ENCODE assay signal across 1 cellular context in the genomic region with DNA sequence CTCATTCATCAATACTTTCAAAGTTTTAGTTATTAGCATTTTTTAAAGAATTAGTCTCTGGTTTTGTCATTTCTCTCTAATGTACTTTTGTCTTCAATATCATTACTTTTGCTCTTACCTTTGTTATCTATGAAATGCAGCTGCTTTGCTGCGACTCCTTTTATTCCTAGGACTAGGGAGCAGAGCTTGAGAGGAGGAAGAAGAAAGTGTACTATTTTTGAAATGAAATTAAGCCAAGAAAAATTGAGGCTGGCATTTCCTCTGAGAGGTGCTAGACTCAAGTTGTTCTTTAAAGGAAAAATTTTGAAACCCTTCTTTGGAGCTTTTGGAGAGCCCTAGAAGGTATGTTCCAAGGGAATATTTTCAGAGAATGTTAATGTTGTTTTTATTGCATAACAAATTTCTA.
A peak's percentile ranks its signal among the peaks of the same experiment; 100 is the strongest.
TF ChIP-seq lines count a peak whose summit lies in the region.

No MANE protein-coding gene starts in this region.

TF ChIP-seq in K562, 482 proteins besides CTCF, POLR2A, EP300 and RAD21 (continued from another document):
- TF ChIP-seq, protein P1, sequence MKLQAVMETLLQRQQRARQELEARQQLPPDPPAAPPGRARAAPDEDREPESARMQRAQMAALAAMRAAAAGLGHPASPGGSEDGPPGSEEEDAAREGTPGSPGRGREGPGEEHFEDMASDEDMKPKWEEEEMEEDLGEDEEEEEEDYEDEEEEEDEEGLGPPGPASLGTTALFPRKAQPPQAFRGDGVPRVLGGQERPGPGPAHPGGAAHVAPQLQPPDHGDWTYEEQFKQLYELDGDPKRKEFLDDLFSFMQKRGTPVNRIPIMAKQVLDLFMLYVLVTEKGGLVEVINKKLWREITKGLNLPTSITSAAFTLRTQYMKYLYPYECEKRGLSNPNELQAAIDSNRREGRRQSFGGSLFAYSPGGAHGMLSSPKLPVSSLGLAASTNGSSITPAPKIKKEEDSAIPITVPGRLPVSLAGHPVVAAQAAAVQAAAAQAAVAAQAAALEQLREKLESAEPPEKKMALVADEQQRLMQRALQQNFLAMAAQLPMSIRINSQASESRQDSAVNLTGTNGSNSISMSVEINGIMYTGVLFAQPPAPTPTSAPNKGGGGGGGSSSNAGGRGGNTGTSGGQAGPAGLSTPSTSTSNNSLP (IDR thresholded peaks at IDR 0.05; ENCODE audit: borderline replicate concordance, low read depth, low read length) = peak; percentile 34; the same call in 1 of the 2 replicates
- TF ChIP-seq, protein P2, sequence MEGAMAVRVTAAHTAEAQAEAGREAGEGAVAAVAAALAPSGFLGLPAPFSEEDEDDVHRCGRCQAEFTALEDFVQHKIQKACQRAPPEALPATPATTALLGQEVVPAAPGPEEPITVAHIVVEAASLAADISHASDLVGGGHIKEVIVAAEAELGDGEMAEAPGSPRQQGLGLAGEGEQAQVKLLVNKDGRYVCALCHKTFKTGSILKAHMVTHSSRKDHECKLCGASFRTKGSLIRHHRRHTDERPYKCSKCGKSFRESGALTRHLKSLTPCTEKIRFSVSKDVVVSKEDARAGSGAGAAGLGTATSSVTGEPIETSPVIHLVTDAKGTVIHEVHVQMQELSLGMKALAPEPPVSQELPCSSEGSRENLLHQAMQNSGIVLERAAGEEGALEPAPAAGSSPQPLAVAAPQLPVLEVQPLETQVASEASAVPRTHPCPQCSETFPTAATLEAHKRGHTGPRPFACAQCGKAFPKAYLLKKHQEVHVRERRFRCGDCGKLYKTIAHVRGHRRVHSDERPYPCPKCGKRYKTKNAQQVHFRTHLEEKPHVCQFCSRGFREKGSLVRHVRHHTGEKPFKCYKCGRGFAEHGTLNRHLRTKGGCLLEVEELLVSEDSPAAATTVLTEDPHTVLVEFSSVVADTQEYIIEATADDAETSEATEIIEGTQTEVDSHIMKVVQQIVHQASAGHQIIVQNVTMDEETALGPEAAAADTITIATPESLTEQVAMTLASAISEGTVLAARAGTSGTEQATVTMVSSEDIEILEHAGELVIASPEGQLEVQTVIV (CRISPR knock-in tag; IDR thresholded peaks at IDR 0.05; ENCODE audit: borderline replicate concordance) = no peak
- TF ChIP-seq ARID1B (IDR thresholded peaks at IDR 0.05) (peak; percentile 87), EP400 (IDR thresholded peaks at IDR 0.05) (0 out of 2 replicates have a peak, but pooled peaks have one; percentile 17), ARHGAP35 (IDR thresholded peaks at IDR 0.05; ENCODE audit: partially characterized antibody) (no peak), TRIM24 (IDR thresholded peaks at IDR 0.05) (peak; percentile 75 to 84), DPF2 (IDR thresholded peaks at IDR 0.05) (peak; percentile 76), CBFA2T2 (conservative IDR thresholded peaks at IDR 0.05) (peak; percentile 56), NCOR1 (IDR thresholded peaks at IDR 0.05) (peak; percentile 62), RCOR1 (IDR thresholded peaks at IDR 0.05; ENCODE audit: borderline replicate concordance in 1 of 2, low read depth in 2 of 2, low read length in 2 of 2) (no peak), CBX3 (IDR thresholded peaks at IDR 0.05; ENCODE audit: borderline replicate concordance in 1 of 2, low read length in 2 of 2) (peak in 1 of 2 experiments; percentile 89; a peak in 2 of 3 replicates), TAL1 (IDR thresholded peaks at IDR 0.05) (peak; percentile 77), SREBF1 (IDR thresholded peaks at IDR 0.05; ENCODE audit: borderline replicate concordance, low read depth, low read length) (no peak), SRSF1 (IDR thresholded peaks at IDR 0.05; ENCODE audit: low read depth, low read length) (no peak), LEF1 (IDR thresholded peaks at IDR 0.05) (0 out of 2 replicates have a peak, but pooled peaks have one; percentile 30), GATA2 (CRISPR knock-in tag; IDR thresholded peaks at IDR 0.05) (peak; percentile 42; the same call in 1 of the 2 replicates), GTF2E2 (tag; IDR thresholded peaks at IDR 0.05) (no peak), MTA2 (IDR thresholded peaks at IDR 0.05; ENCODE audit: low read depth) (peak; percentile 65), ZNF79 (CRISPR knock-in tag; IDR thresholded peaks at IDR 0.05; ENCODE audit: low read depth) (no peak), TCF3 (CRISPR knock-in tag; IDR thresholded peaks at IDR 0.05) (peak; percentile 83), SAP30 (IDR thresholded peaks at IDR 0.05; ENCODE audit: borderline replicate concordance, insufficient read depth, low read depth, low read length, poor library complexity, severe bottlenecking) (no peak), XRCC5 (IDR thresholded peaks at IDR 0.05; ENCODE audit: low read depth, low read length) (no peak), CBFA2T3 (IDR thresholded peaks at IDR 0.05) (peak; percentile 81), SMARCC2 (IDR thresholded peaks at IDR 0.05; ENCODE audit: low read depth) (0 out of 2 replicates have a peak, but pooled peaks have one; percentile 35), SOX6 (IDR thresholded peaks at IDR 0.05) (peak; percentile 52)
- TF ChIP-seq, protein P3, sequence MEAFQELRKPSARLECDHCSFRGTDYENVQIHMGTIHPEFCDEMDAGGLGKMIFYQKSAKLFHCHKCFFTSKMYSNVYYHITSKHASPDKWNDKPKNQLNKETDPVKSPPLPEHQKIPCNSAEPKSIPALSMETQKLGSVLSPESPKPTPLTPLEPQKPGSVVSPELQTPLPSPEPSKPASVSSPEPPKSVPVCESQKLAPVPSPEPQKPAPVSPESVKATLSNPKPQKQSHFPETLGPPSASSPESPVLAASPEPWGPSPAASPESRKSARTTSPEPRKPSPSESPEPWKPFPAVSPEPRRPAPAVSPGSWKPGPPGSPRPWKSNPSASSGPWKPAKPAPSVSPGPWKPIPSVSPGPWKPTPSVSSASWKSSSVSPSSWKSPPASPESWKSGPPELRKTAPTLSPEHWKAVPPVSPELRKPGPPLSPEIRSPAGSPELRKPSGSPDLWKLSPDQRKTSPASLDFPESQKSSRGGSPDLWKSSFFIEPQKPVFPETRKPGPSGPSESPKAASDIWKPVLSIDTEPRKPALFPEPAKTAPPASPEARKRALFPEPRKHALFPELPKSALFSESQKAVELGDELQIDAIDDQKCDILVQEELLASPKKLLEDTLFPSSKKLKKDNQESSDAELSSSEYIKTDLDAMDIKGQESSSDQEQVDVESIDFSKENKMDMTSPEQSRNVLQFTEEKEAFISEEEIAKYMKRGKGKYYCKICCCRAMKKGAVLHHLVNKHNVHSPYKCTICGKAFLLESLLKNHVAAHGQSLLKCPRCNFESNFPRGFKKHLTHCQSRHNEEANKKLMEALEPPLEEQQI (IDR thresholded peaks at IDR 0.05) = peak; percentile 79
- TF ChIP-seq, protein P4, sequence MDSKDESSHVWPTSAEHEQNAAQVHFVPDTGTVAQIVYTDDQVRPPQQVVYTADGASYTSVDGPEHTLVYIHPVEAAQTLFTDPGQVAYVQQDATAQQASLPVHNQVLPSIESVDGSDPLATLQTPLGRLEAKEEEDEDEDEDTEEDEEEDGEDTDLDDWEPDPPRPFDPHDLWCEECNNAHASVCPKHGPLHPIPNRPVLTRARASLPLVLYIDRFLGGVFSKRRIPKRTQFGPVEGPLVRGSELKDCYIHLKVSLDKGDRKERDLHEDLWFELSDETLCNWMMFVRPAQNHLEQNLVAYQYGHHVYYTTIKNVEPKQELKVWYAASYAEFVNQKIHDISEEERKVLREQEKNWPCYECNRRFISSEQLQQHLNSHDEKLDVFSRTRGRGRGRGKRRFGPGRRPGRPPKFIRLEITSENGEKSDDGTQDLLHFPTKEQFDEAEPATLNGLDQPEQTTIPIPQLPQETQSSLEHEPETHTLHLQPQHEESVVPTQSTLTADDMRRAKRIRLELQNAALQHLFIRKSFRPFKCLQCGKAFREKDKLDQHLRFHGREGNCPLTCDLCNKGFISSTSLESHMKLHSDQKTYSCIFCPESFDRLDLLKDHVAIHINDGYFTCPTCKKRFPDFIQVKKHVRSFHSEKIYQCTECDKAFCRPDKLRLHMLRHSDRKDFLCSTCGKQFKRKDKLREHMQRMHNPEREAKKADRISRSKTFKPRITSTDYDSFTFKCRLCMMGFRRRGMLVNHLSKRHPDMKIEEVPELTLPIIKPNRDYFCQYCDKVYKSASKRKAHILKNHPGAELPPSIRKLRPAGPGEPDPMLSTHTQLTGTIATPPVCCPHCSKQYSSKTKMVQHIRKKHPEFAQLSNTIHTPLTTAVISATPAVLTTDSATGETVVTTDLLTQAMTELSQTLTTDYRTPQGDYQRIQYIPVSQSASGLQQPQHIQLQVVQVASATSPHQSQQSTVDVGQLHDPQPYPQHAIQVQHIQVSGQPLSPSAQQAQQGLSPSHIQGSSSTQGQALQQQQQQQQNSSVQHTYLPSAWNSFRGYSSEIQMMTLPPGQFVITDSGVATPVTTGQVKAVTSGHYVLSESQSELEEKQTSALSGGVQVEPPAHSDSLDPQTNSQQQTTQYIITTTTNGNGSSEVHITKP (IDR thresholded peaks at IDR 0.05; ENCODE audit: partially characterized antibody) = no peak
